28 cellular contexts compared by ENCODE assay signal in genomic region chr7:81743201-81743600, GRCh38. TPM values are rescaled to one million over a fixed set of nuclear protein-coding genes. Genes with fewer than 3 reads are reported as not detected.
"Had no signal": no experiment of that assay in that cellular context is flagged by ENCODE, and none has a peak within 500 bp of the region (broad histone marks: within the 10 kb centered on the region; RNA-seq: fewer than 3 reads in every experiment).

No MANE protein-coding gene starts in this region.

- H3K36me3 Mint-ChIP-seq: IgD-negative memory B cell, T-cell had no signal

- DNase-seq: Kasumi-1; MM.1S; NCI-H1092 treated with DMSO at 0.1 percent for 48 hours; NCI-H1436; NCI-H1694; NCI-H187 treated with DMSO at 0.1 percent for 48 hours; NCI-H2029 treated with DMSO at 0.1 percent for 48 hours; NCI-H2171 treated with DMSO at 0.1 percent for 48 hours; NCI-H345; NCI-H446 treated with DMSO at 0.1 percent for 48 hours; NCI-H510A treated with DMSO at 0.1 percent for 48 hours; NCI-H526; NCI-H774; NK-92 treated with Interleukin-12 subunit alpha and Interleukin-12 subunit beta, amount 100 ng/mL, for 24 hours; PC-3; Peyer's patch; SIG-M5; T-cell had no signal

- H3K4me2 ChIP-seq: KMS-11 had no signal

- H3K4me3 ChIP-seq: K562, Peyer's patch, SJSA1, SK-N-MC had no signal

- H3K9me3 Mint-ChIP-seq: T-helper 1 cell treated with Interleukin-12 subunit alpha and Interleukin-12 subunit beta and Interleukin-4 antibody, amounts not matched to agents 30 μg/mL and 1 μg/mL, for 36 hours had no signal

- H3K27ac Mint-ChIP-seq: IgD-negative memory B cell; T-cell; T-helper 1 cell treated with Interleukin-12 subunit alpha and Interleukin-12 subunit beta and Interleukin-4 antibody, amounts not matched to agents 30 μg/mL and 1 μg/mL, for 36 hours had no signal

- H3K4me1 Mint-ChIP-seq: IgD-negative memory B cell, T-cell had no signal

- ATAC-seq: HepG2, K562, PC-3, Right ventricle myocardium inferior, T-cell had no signal

- H3K27me3 Mint-ChIP-seq: IgD-negative memory B cell, T-cell had no signal

- H3K27me3 ChIP-seq: Peyer's patch, SJSA1 had no signal

- H3K4me3 Mint-ChIP-seq: IgD-negative memory B cell; T-cell; T-helper 1 cell treated with Interleukin-12 subunit alpha and Interleukin-12 subunit beta and Interleukin-4 antibody, amounts not matched to agents 30 μg/mL and 1 μg/mL, for 36 hours had no signal

- H3K9me3 ChIP-seq: Peyer's patch, SJSA1 had no signal

- H3K36me3 ChIP-seq: Peyer's patch, SJSA1 had no signal

- H3K4me1 ChIP-seq: Peyer's patch, SJSA1 had no signal

- H3K27ac ChIP-seq: KMS-11, Peyer's patch, SJSA1, SK-N-MC had no signal

- H3K9ac ChIP-seq: KMS-11 had no signal

RNA-seq across cellular contexts. Expression of gene HGF, which starts 26.6 kb away (rescaled TPM):
- total RNA-seq: HepG2, HT1080, OCI-LY7 had no signal
